8 cellular contexts compared by ENCODE assay signal in genomic region chr3:112303811-112304325, GRCh38. TPM values are rescaled to one million over a fixed set of nuclear protein-coding genes. Genes with fewer than 3 reads are reported as not detected.
DNase-seq lines count a peak whose midpoint lies in the region; ATAC-seq and TF ChIP-seq lines count a peak whose summit lies in the region.

No MANE protein-coding gene starts in this region.

- no peaks in the 10 kb centered on the region for H3K79me2 ChIP-seq in OCI-LY3 (ENCODE audit: low read length)
- H3K79me2 ChIP-seq in trophoblast cell (ENCODE audit: control insufficient read depth, insufficient read depth, low read length, poor library complexity): no peaks in the 10 kb centered on the region

- H3K9ac ChIP-seq in OCI-LY3 (ENCODE audit: low read length) (peak overlapping the region; percentile 50), trophoblast cell (ENCODE audit: low read length) (no peak overlapping the region)

- H4K8ac ChIP-seq in trophoblast cell (ENCODE audit: low read depth, low read length): peak overlapping the region; percentile 1

- H3K27me3 ChIP-seq in OCI-LY3 (ENCODE audit: low read depth, low read length): no peaks in the 10 kb centered on the region
- no peaks in the 10 kb centered on the region for H3K27me3 ChIP-seq in gastroesophageal sphincter
- H3K27me3 ChIP-seq in trophoblast cell (ENCODE audit: insufficient read depth, low read length): no peaks in the 10 kb centered on the region

- H2BK12ac ChIP-seq in trophoblast cell (ENCODE audit: low read length): no peak overlapping the region

- no peaks in the 10 kb centered on the region for H3K9me3 ChIP-seq in OCI-LY3 (ENCODE audit: insufficient read depth, low read length)
- no peaks in the 10 kb centered on the region for H3K9me3 ChIP-seq in gastroesophageal sphincter
- peaks cover 6% of the 10 kb centered on the region for H3K9me3 ChIP-seq in trophoblast cell (ENCODE audit: insufficient read depth, low read depth, low read length)

- H3K18ac ChIP-seq in trophoblast cell (ENCODE audit: low read length): no peak overlapping the region

- no peak overlapping the region for H2BK5ac ChIP-seq in trophoblast cell (ENCODE audit: low read depth, low read length, poor library complexity)

- H3K27ac ChIP-seq in OCI-LY3 (ENCODE audit: low read length) (no peak overlapping the region), gastroesophageal sphincter (peak overlapping the region in 2 of 4 donors; percentile 19 to 25), trophoblast cell (ENCODE audit: low read depth, low read length) (no peak overlapping the region)

- no peak overlapping the region for H4K12ac ChIP-seq in trophoblast cell (ENCODE audit: low read depth, low read length)

- no peak for TF ChIP-seq CTCF in OCI-LY3 (IDR thresholded peaks at IDR 0.05; ENCODE audit: low read depth, low read length)
- TF ChIP-seq CTCF in gastroesophageal sphincter (IDR thresholded peaks at IDR 0.05): no peak

- H3K23ac ChIP-seq in trophoblast cell (ENCODE audit: low read length): no peak overlapping the region

- no peak overlapping the region for H2BK120ac ChIP-seq in trophoblast cell (ENCODE audit: insufficient read depth, low read length, poor library complexity)

- no peak overlapping the region for H2AK5ac ChIP-seq in trophoblast cell (ENCODE audit: low read length)

- H3K4me1 ChIP-seq in OCI-LY3 (ENCODE audit: low read length): peaks cover 14% of the 10 kb centered on the region
- H3K4me1 ChIP-seq in gastroesophageal sphincter: peaks cover 0 to 27% (median 0%) of the 10 kb centered on the region in 3 donors
- peaks cover 3 to 13% of the 10 kb centered on the region in 2 experiments for H3K4me1 ChIP-seq in trophoblast cell (ENCODE audit: control insufficient read depth in 1 of 2, insufficient read depth in 2 of 2, low read length in 2 of 2)

- H2AFZ ChIP-seq in OCI-LY3 (ENCODE audit: low read depth, low read length) (peak overlapping the region; percentile 99), trophoblast cell (ENCODE audit: insufficient read depth, low read length, poor library complexity) (no peak overlapping the region)

- H3K79me1 ChIP-seq in trophoblast cell (ENCODE audit: low read length): no peaks in the 10 kb centered on the region

- peak overlapping the region; percentile 73 for H3K4me3 ChIP-seq in OCI-LY3 (ENCODE audit: low read length)
- H3K4me3 ChIP-seq in gastroesophageal sphincter: peak overlapping the region; percentile 42 to 55
- H3K4me3 ChIP-seq in trophoblast cell (ENCODE audit: low read depth, low read length): no peak overlapping the region

- H4K91ac ChIP-seq in trophoblast cell (ENCODE audit: low read depth, low read length): no peak overlapping the region

- WGBS in gastroesophageal sphincter (ENCODE audit: low coverage in 1 of 2), 2 donors: 1 to 2% methylated on average over 8 to 10 of the region's 10 CpGs
- WGBS in trophoblast cell (ENCODE audit: extremely low coverage, insufficient coverage, insufficient read length): no CpG with 5 or more reads among the region's 10 CpGs

- ATAC-seq in gastroesophageal sphincter (peak; percentile 34), GM21390 (IDR thresholded peaks at IDR 0.05; ENCODE audit: unreplicated experiment) (no peak), esophagus mucosa (no peak)

- no peak overlapping the region for H3K14ac ChIP-seq in trophoblast cell (ENCODE audit: low read length)

- peak in 4 of 6 experiments; percentile 7 to 72 (median 32) for DNase-seq in stimulated activated naive CD4-positive, alpha-beta T cell (lab: John Stamatoyannopoulos, UW)
- no peak for DNase-seq in stimulated activated naive CD4-positive, alpha-beta T cell treated with Interleukin-2 at 50 U/mL for 16 hours (lab: John Stamatoyannopoulos, UW)
- DNase-seq in trophoblast cell (no peak), NCI-H1105 treated with DMSO at 0.1 percent for 48 hours (lab: John Stamatoyannopoulos, UW) (no peak)

- H3K4me2 ChIP-seq in OCI-LY3 (ENCODE audit: low read length) (peak overlapping the region; percentile 73), trophoblast cell (ENCODE audit: low read length) (peak overlapping the region; percentile 57)

- H4K20me1 ChIP-seq in OCI-LY3 (ENCODE audit: insufficient read depth, low read length): no peaks in the 10 kb centered on the region

- no peaks in the 10 kb centered on the region for H3K36me3 ChIP-seq in OCI-LY3 (replicated peaks; ENCODE audit: low read depth, low read length)
- H3K36me3 ChIP-seq in gastroesophageal sphincter: no peaks in the 10 kb centered on the region
- no peaks in the 10 kb centered on the region for H3K36me3 ChIP-seq in trophoblast cell (ENCODE audit: control insufficient read depth in 1 of 2, insufficient read depth in 2 of 2, low read length in 2 of 2)

- TF ChIP-seq POLR2A in gastroesophageal sphincter (IDR thresholded peaks at IDR 0.05): no peak

- TF ChIP-seq EP300 in gastroesophageal sphincter (IDR thresholded peaks at IDR 0.05): no peak

- H3K4ac ChIP-seq in trophoblast cell (ENCODE audit: low read depth, low read length): no peak overlapping the region

RNA-seq across cellular contexts. Expression of gene SLC9C1, which starts 9.9 kb away (rescaled TPM):
- under 1 TPM in 1 of 4 donors, not detected in 3; 0.15 TPM for total RNA-seq in gastroesophageal sphincter
- not detected in 2 replicates for polyA plus RNA-seq in trophoblast cell (2013)
- total RNA-seq in esophagus mucosa: not detected

RNA-seq across cellular contexts. Expression of gene CD200, which starts 29.1 kb away (rescaled TPM):
- total RNA-seq in gastroesophageal sphincter (10 to 100 TPM in 1 of 4 donors, 1 to 10 TPM in 3; 2.5 to 15.6 (median 4.8) TPM), esophagus mucosa (1.1 TPM)
- 7.8 TPM in 2 replicates for polyA plus RNA-seq in trophoblast cell (2013)

Comparison
In these comparisons a context has a peak if more than half of its experiments do, and no peak if none do; other contexts are left out.
1. DNase-seq: peak in stimulated activated naive CD4-positive, alpha-beta T cell (4 of 6); none in stimulated activated naive CD4-positive, alpha-beta T cell treated with Interleukin-2 at 50 U/mL for 16 hours (single experiment), trophoblast cell (0 of 2) and NCI-H1105 treated with DMSO at 0.1 percent for 48 hours (single experiment).